ENCODE assay signal across 24 cellular contexts in genomic region chr17:81706232-81706611, GRCh38.
"Had no signal": no experiment of that assay in that cellular context is flagged by ENCODE, and none has a peak within 500 bp of the region (broad histone marks: within the 10 kb centered on the region; RNA-seq: fewer than 3 reads in every experiment).

No MANE protein-coding gene starts in this region.

- H3K27me3 Mint-ChIP-seq: activated CD4-positive, alpha-beta memory T cell treated with anti-CD3 and anti-CD28 coated beads for 36 hours; effector memory CD8-positive, alpha-beta T cell had no signal

- H3K27ac ChIP-seq: cardiac muscle cell, epithelial cell of prostate, lower lobe of right lung, suprapubic skin, transverse colon, vagina, WERI-Rb-1 had no signal

- H3K9me3 Mint-ChIP-seq: activated CD4-positive, alpha-beta memory T cell treated with anti-CD3 and anti-CD28 coated beads for 36 hours; activated T-helper 2 cell treated with anti-CD3 and anti-CD28 coated beads, Interferon-gamma antibody, Interleukin-2, Interleukin-4, amounts not matched to agents 10 μg/mL and 5 μg/mL and 100 μg/mL, durations not matched to agents 14 hours and 24 hours and 36 hours; dendritic cell treated with granulocyte-macrophage colony-stimulating factor and Interleukin-4, amounts not matched to agents 40 ng/mL and 50 ng/mL, for 4 days; effector memory CD8-positive, alpha-beta T cell; natural killer cell had no signal

- ATAC-seq: effector memory CD8-positive, alpha-beta T cell; lower lobe of right lung; natural killer cell; stimulated activated naive CD8-positive, alpha-beta T cell treated with anti-CD3 and anti-CD28 coated beads, Interleukin-15, Interleukin-2, amounts not matched to agents 100 U/mL and 50 U/mL, for 24 hours had no signal

- H3K36me3 Mint-ChIP-seq: natural killer cell had no signal

- H3K4me3 Mint-ChIP-seq: activated CD4-positive, alpha-beta memory T cell treated with anti-CD3 and anti-CD28 coated beads for 36 hours; dendritic cell treated with granulocyte-macrophage colony-stimulating factor and Interleukin-4, amounts not matched to agents 40 ng/mL and 50 ng/mL, for 4 days; effector memory CD8-positive, alpha-beta T cell had no signal

- DNase-seq: activated CD4-positive, alpha-beta memory T cell treated with anti-CD3 and anti-CD28 coated beads for 36 hours; activated naive CD4-positive, alpha-beta T cell treated with anti-CD3 and anti-CD28 coated beads, Interleukin-2, amount 50 U/mL, for 16 hours; activated T-cell treated with anti-CD3 and anti-CD28 coated beads for 4 hours; amygdala; effector memory CD8-positive, alpha-beta T cell; foreskin fibroblast; hippocampal formation; islet precursor cell; lower lobe of right lung; natural killer cell; retina; stimulated activated CD4-positive, alpha-beta T cell treated with anti-CD3 and anti-CD28 coated beads, Interleukin-12 subunit alpha, Interleukin-12 subunit beta, amount 100 ng/mL, for 4 hours; stimulated activated CD4-positive, alpha-beta T cell treated with anti-CD3 and anti-CD28 coated beads, Interleukin-1b, Interleukin-23, amount 100 ng/mL, for 48 hours; stimulated activated CD8-positive, alpha-beta memory T cell treated with anti-CD3 and anti-CD28 coated beads, Interleukin-4, amount 100 ng/mL, for 48 hours; stimulated activated naive CD8-positive, alpha-beta T cell treated with anti-CD3 and anti-CD28 coated beads, Interleukin-15, Interleukin-2, amounts not matched to agents 100 U/mL and 50 U/mL, for 24 hours; T-helper 2 cell; transverse colon; WERI-Rb-1 had no signal

- H3K27me3 ChIP-seq: cardiac muscle cell, suprapubic skin, transverse colon, vagina had no signal

- H3K4me3 ChIP-seq: cardiac muscle cell, lower lobe of right lung, suprapubic skin, transverse colon, vagina had no signal

- H3K27ac Mint-ChIP-seq: activated CD4-positive, alpha-beta memory T cell treated with anti-CD3 and anti-CD28 coated beads for 36 hours; activated T-helper 2 cell treated with anti-CD3 and anti-CD28 coated beads, Interferon-gamma antibody, Interleukin-2, Interleukin-4, amounts not matched to agents 10 μg/mL and 5 μg/mL and 100 μg/mL, durations not matched to agents 14 hours and 24 hours and 36 hours; dendritic cell treated with granulocyte-macrophage colony-stimulating factor and Interleukin-4, amounts not matched to agents 40 ng/mL and 50 ng/mL, for 4 days had no signal

- H3K9me3 ChIP-seq: lower lobe of right lung, suprapubic skin, transverse colon, vagina had no signal
